Comparison of ENCODE assay signal across 8 cellular contexts in the genomic region with DNA sequence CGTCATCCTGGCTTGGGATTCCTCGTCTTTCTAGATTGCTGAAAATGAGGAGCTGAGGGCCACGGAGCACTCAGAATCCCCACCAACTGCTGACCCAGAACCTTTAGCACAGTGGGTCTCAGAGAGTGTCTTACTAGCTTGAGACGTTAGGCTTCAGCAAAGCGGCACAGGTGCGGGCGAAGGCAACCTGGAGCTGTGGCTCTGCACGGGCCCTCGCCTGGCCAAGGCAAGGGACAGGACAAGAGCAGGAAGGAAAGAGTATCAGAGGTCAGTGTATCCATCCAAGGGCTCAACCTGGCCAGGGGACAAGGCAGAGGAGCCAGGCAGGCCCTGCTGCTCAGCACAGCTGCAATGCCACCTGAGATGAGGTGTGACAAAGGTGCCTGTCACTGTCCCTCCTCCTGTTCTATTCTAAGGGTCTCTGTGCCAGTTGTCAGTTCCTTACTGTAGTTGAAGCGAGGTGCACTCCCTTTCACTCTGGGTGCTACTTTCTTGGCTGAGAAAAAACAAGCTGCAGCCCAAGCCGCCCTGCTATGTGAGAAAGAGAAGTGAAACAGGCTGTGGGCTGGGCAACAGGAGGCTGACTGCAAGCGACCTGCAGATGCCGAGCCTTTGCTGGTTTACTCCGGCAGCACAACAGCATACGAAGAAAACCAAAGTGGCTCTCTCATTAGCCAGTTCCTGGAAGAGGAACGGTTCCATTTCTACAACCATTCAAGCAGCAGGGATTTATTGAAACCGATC. TPM values are rescaled to one million over a fixed set of nuclear protein-coding genes. Genes with fewer than 3 reads are reported as not detected.
A peak's percentile ranks its signal among the peaks of the same experiment; 100 is the strongest.
DNase-seq lines count a peak whose midpoint lies in the region; ATAC-seq and TF ChIP-seq lines count a peak whose summit lies in the region.

No MANE protein-coding gene starts in this region.

- H3K9me3 Mint-ChIP-seq in GM23338 (peaks cover 5% of the 10 kb centered on the region; the same call in 2 of the 3 replicates), mesothelial cell of epicardium (peaks cover 5% of the 10 kb centered on the region)
- no peaks in the 10 kb centered on the region for H3K9me3 Mint-ChIP-seq in stimulated activated naive CD8-positive, alpha-beta T cell treated with anti-CD3 and anti-CD28 coated beads, Interleukin-15, Interleukin-2, amounts not matched to agents 100 ng/mL and 50 ng/mL, for 24 hours

- no peaks in the 10 kb centered on the region for H3F3A ChIP-seq in GM23338 (replicated peaks; ENCODE audit: low read depth)

- 71 to 74% (median 74%) methylated on average over 17 of the region's 17 CpGs for WGBS in psoas muscle, 3 donors

- peak overlapping the region; percentile 63; the same call in 1 of the 2 replicates for H2AFZ ChIP-seq in GM23338

- H3K36me3 Mint-ChIP-seq in GM23338 (ENCODE audit: low read depth) (no peaks in the 10 kb centered on the region; the same call in 2 of the 3 replicates), mesothelial cell of epicardium (no peaks in the 10 kb centered on the region)
- no peaks in the 10 kb centered on the region for H3K36me3 Mint-ChIP-seq in stimulated activated naive CD8-positive, alpha-beta T cell treated with anti-CD3 and anti-CD28 coated beads, Interleukin-15, Interleukin-2, amounts not matched to agents 100 ng/mL and 50 ng/mL, for 24 hours (ENCODE audit: low read depth)

- H3K4me1 Mint-ChIP-seq in GM23338 (peaks cover 13% of the 10 kb centered on the region), mesothelial cell of epicardium (no peaks in the 10 kb centered on the region)
- peaks cover 57% of the 10 kb centered on the region for H3K4me1 Mint-ChIP-seq in stimulated activated naive CD8-positive, alpha-beta T cell treated with anti-CD3 and anti-CD28 coated beads, Interleukin-15, Interleukin-2, amounts not matched to agents 100 ng/mL and 50 ng/mL, for 24 hours (ENCODE audit: low read depth)

- peaks cover 14% of the 10 kb centered on the region for H3K9me2 ChIP-seq in GM23338 (ENCODE audit: insufficient read depth)

- no peaks in the 10 kb centered on the region; the same call in 1 of the 2 replicates for H4K20me1 ChIP-seq in GM23338 (replicated peaks; ENCODE audit: insufficient read depth)

- H3K27ac Mint-ChIP-seq in GM23338: no peak overlapping the region
- H3K27ac Mint-ChIP-seq in stimulated activated naive CD8-positive, alpha-beta T cell treated with anti-CD3 and anti-CD28 coated beads, Interleukin-15, Interleukin-2, amounts not matched to agents 100 ng/mL and 50 ng/mL, for 24 hours: no peak overlapping the region
- no peak overlapping the region for H3K27ac Mint-ChIP-seq in mesothelial cell of epicardium

- H3K4me3 Mint-ChIP-seq in GM23338 (no peak overlapping the region), mesothelial cell of epicardium (no peak overlapping the region)
- peak overlapping the region; percentile 37 for H3K4me3 Mint-ChIP-seq in stimulated activated naive CD8-positive, alpha-beta T cell treated with anti-CD3 and anti-CD28 coated beads, Interleukin-15, Interleukin-2, amounts not matched to agents 100 ng/mL and 50 ng/mL, for 24 hours

- H3K27me3 Mint-ChIP-seq in GM23338 (ENCODE audit: insufficient read depth, low read depth, poor library complexity): peaks cover 2% of the 10 kb centered on the region
- no peaks in the 10 kb centered on the region for H3K27me3 Mint-ChIP-seq in stimulated activated naive CD8-positive, alpha-beta T cell treated with anti-CD3 and anti-CD28 coated beads, Interleukin-15, Interleukin-2, amounts not matched to agents 100 ng/mL and 50 ng/mL, for 24 hours
- peaks cover 18% of the 10 kb centered on the region for H3K27me3 Mint-ChIP-seq in mesothelial cell of epicardium (ENCODE audit: low read depth)

- H3K9me3 ChIP-seq in psoas muscle: no peaks in the 10 kb centered on the region

- H3K79me2 ChIP-seq in GM23338 (replicated peaks; ENCODE audit: insufficient read depth): no peaks in the 10 kb centered on the region

- no peak overlapping the region for H3K4me3 ChIP-seq in GM23338
- no peak overlapping the region for H3K4me3 ChIP-seq in NB4 (ENCODE audit: low read depth, low read length)
- H3K4me3 ChIP-seq in psoas muscle: no peak overlapping the region

- DNase-seq in GM23338 (ENCODE audit: low spot score): no peak
- DNase-seq in NB4 (ENCODE audit: low read depth): peak; percentile 88
- no peak for DNase-seq in mesothelial cell of epicardium (ENCODE audit: low spot score in 2 of 2, unreplicated experiment in 2 of 2)
- no peak for DNase-seq in psoas muscle

- peaks cover 7% of the 10 kb centered on the region for H3K4me1 ChIP-seq in GM23338 (ENCODE audit: insufficient read depth)
- H3K4me1 ChIP-seq in psoas muscle: no peaks in the 10 kb centered on the region

- H3K36me3 ChIP-seq in GM23338 (ENCODE audit: insufficient read depth) (no peaks in the 10 kb centered on the region), psoas muscle (ENCODE audit: insufficient read depth in 1 of 2, low read depth in 1 of 2) (no peaks in the 10 kb centered on the region)

- ATAC-seq in GM18502 (IDR thresholded peaks at IDR 0.05; ENCODE audit: poor library complexity, unreplicated experiment) (peak; percentile 84), GM23338 (peak; percentile 29), esophagus mucosa (no peak), psoas muscle (no peak)

- no peak overlapping the region for H3K4me2 ChIP-seq in GM23338

- H3K27me3 ChIP-seq in GM23338 (ENCODE audit: insufficient read depth): no peaks in the 10 kb centered on the region
- H3K27me3 ChIP-seq in psoas muscle (ENCODE audit: insufficient read depth in 3 of 3, low read length in 2 of 3): peaks cover 0 to 3% (median 0%) of the 10 kb centered on the region in 3 donors

- intact Hi-C loops in psoas muscle (cut with DNase I): no loop called here

- no peak overlapping the region for H3K27ac ChIP-seq in GM23338 (ENCODE audit: low read depth)
- H3K27ac ChIP-seq in cingulate gyrus (ENCODE audit: low read depth, low read length): peak overlapping the region; percentile 34
- H3K27ac ChIP-seq in psoas muscle: no peak overlapping the region

- TF ChIP-seq CTCF in GM23338 (conservative IDR thresholded peaks at IDR 0.05; ENCODE audit: low read depth in 2 of 2) (no peak), NB4 (IDR thresholded peaks at IDR 0.05; ENCODE audit: low read depth, low read length) (no peak), mesothelial cell of epicardium (IDR thresholded peaks at IDR 0.05; ENCODE audit: unreplicated experiment) (no peak), psoas muscle (IDR thresholded peaks at IDR 0.05) (no peak)

- TF ChIP-seq POLR2A in NB4 (IDR thresholded peaks at IDR 0.05; ENCODE audit: extremely low read depth, insufficient read length): no peak

TF ChIP-seq in GM23338, 12 proteins besides CTCF, POLR2A, EP300 and RAD21 (continues in another document):
- TF ChIP-seq ZNF331 (CRISPR knock-in tag; IDR thresholded peaks at IDR 0.05; ENCODE audit: low read depth) (no peak), JUNB (IDR thresholded peaks at IDR 0.05; ENCODE audit: unreplicated experiment) (no peak)

RNA-seq across cellular contexts. Expression of gene KDM7A, which starts 33.3 kb away (rescaled TPM):
- 9.4 and 10.8 TPM in 2 replicates for total RNA-seq in GM23338 (2014; rRNA removed; shearing (Covaris generic))
- polyA plus RNA-seq in GM23338 (2016; fragmentation: Nextera tagmentation; extraction: Ambion mirVana) (2.0 and 2.3 TPM in 2 replicates), psoas muscle (10 to 100 TPM in 2 of 3 donors, 1 to 10 TPM in 1; 5.5 to 23.3 (median 13.7) TPM)
- total RNA-seq in esophagus mucosa (22.3 TPM), mesothelial cell of epicardium (6.5 to 8.4 TPM (median 6.6 TPM) in 3 replicates), psoas muscle (10 to 100 TPM; 27.4 to 59.4 (median 39.1) TPM)

Comparison
In these comparisons a context has a peak if more than half of its experiments do, and no peak if none do; other contexts are left out.
1. ATAC-seq: peak in GM18502 (single experiment) and GM23338 (single experiment); none in esophagus mucosa (single experiment) and psoas muscle (0 of 4).